In the genomic region with DNA sequence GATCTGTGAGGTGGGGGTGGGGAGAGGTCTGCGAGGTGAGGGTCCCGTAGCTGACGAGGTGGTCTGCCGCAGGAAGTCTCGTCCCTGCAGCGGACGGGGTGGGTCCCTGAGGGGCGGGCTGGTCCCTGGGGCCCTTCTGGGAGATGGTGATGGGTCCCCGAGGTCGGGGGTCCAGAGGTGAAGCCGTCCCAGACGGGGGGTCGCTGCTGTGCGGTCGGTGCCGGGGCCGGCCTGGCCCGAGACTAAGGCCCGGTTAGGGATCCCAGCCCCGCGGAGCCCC, we compare ENCODE assay signal across 8 cellular contexts. TPM values are rescaled to one million over a fixed set of nuclear protein-coding genes. Genes with fewer than 3 reads are reported as not detected.
DNase-seq lines count a peak whose midpoint lies in the region; ATAC-seq and TF ChIP-seq lines count a peak whose summit lies in the region.

No MANE protein-coding gene starts in this region.

- in situ Hi-C loops in brain microvascular endothelial cell (cut with HindIII; ENCODE audit: low pct_ligation_motif_present, low sequenced_read_pairs) = no loop called here

- no peak for DNase-seq in brain microvascular endothelial cell
- peak in 1 of 3 donors; percentile 70 for DNase-seq in mucosa of descending colon
- DNase-seq in NCI-H128 (lab: John Stamatoyannopoulos, UW; ENCODE audit: unreplicated experiment) = no peak
- no peak for DNase-seq in Ammon's horn (ENCODE audit: low spot score)
- no peak for DNase-seq in NCI-H146 treated with DMSO at 0.1 percent for 48 hours (lab: John Stamatoyannopoulos, UW; ENCODE audit: unreplicated experiment)
- DNase-seq in COR-L47 (lab: John Stamatoyannopoulos, UW) = no peak

- no peaks in the 10 kb centered on the region for H3K36me3 ChIP-seq in BLaER1
- peaks cover 3% of the 10 kb centered on the region for H3K36me3 ChIP-seq in brain microvascular endothelial cell (replicated peaks)
- no peaks in the 10 kb centered on the region for H3K36me3 ChIP-seq in mucosa of descending colon (ENCODE audit: low read depth)

- peak overlapping the region; percentile 92 for H3K9ac ChIP-seq in BLaER1

- ATAC-seq in HG02884 (IDR thresholded peaks at IDR 0.05; ENCODE audit: unreplicated experiment) = peak; percentile 33
- no peak for ATAC-seq in mucosa of descending colon

- H3K9me3 ChIP-seq in BLaER1 = no peaks in the 10 kb centered on the region
- no peaks in the 10 kb centered on the region for H3K9me3 ChIP-seq in mucosa of descending colon

- H3K4me3 ChIP-seq in BLaER1 = peak overlapping the region; percentile 91
- H3K4me3 ChIP-seq in brain microvascular endothelial cell (ENCODE audit: low read depth, low read length) = peak overlapping the region; percentile 84
- H3K4me3 ChIP-seq in mucosa of descending colon = peak overlapping the region; percentile 50

- H4K20me1 ChIP-seq in BLaER1 = peaks cover 46% of the 10 kb centered on the region

- peak overlapping the region; percentile 93 for H3K4me2 ChIP-seq in BLaER1

- peak overlapping the region; percentile 87 for H3K27ac ChIP-seq in BLaER1
- H3K27ac ChIP-seq in brain microvascular endothelial cell = peak overlapping the region; percentile 49

- TF ChIP-seq CTCF in brain microvascular endothelial cell (IDR thresholded peaks at IDR 0.05; ENCODE audit: low read depth, low read length, missing control alignments) = no peak
- TF ChIP-seq CTCF in mucosa of descending colon (IDR thresholded peaks at IDR 0.05) = no peak

- intact Hi-C loops in mucosa of descending colon (cut with DNase I, micrococcal nuclease) = loop anchor here in 1 of 2 donors (5.0 kb wide), 1 partner anchor 38 kb away; no protein-coding TSS in a partner anchor

- H3K4me1 ChIP-seq in BLaER1 = peaks cover 43% of the 10 kb centered on the region
- H3K4me1 ChIP-seq in mucosa of descending colon (ENCODE audit: low read depth) = peaks cover 33% of the 10 kb centered on the region

- H3K27me3 ChIP-seq in BLaER1 (peaks cover 7% of the 10 kb centered on the region; the same call in 1 of the 2 replicates), brain microvascular endothelial cell (replicated peaks) (no peaks in the 10 kb centered on the region)

RNA-seq across cellular contexts. Expression of a gene that starts 0.4 kb away (rescaled TPM):
- 100 to 1,000 TPM; 117 to 167 (median 146) TPM for total RNA-seq in mucosa of descending colon

RNA-seq across cellular contexts. Expression of a gene that starts 26.6 kb away (rescaled TPM):
- over 10,000 TPM in 2 of 3 donors, 1,000 to 10,000 TPM in 1; 4,682 to 17,144 (median 13,566) TPM for total RNA-seq in mucosa of descending colon

RNA-seq across cellular contexts. Expression of a gene that starts 27.9 kb away (rescaled TPM):
- 1,000 to 10,000 TPM; 2,217 to 4,015 (median 3,130) TPM for total RNA-seq in mucosa of descending colon

RNA-seq across cellular contexts. Expression of a gene that starts 37.0 kb away (rescaled TPM):
- 1 to 10 TPM in 2 of 3 donors, under 1 TPM in 1; 0.53 to 3.9 (median 2.8) TPM for total RNA-seq in mucosa of descending colon
